In genomic region chr1:203153051-203153988, GRCh38 we compare ENCODE assay signal across 11 cellular contexts. TPM values are rescaled to one million over a fixed set of nuclear protein-coding genes. Genes with fewer than 3 reads are reported as not detected.
A peak's percentile ranks its signal among the peaks of the same experiment; 100 is the strongest.
DNase-seq lines count a peak whose midpoint lies in the region; ATAC-seq, FAIRE-seq and TF ChIP-seq lines count a peak whose summit lies in the region.
"Had no signal": no experiment of that assay in that cellular context is flagged by ENCODE, and none has a peak within 500 bp of the region (broad histone marks: within the 10 kb centered on the region; RNA-seq: fewer than 3 reads in every experiment).

No MANE protein-coding gene starts in this region.

- intact Hi-C loops in Calu3 (cut with micrococcal nuclease; ENCODE audit: unreplicated experiment) = no loop called here
- intact Hi-C loops in activated T-helper 1 cell treated with anti-CD3 and anti-CD28 coated beads, Interleukin-12 subunit alpha, Interleukin-12 subunit beta, Interleukin-2, Interleukin-4 antibody, amounts not matched to agents 30 ng/mL and 10 ng/mL and 1 ng/mL, durations not matched to agents 14 hours and 24 hours and 36 hours (cut with micrococcal nuclease) = no loop called here

- H3K4me3 ChIP-seq in HEK293 (ENCODE audit: low read depth, low read length) = no peak overlapping the region

- no peak for ATAC-seq in effector memory CD8-positive, alpha-beta T cell (replicated peaks)

- H3K27ac ChIP-seq in HEK293 (ENCODE audit: extremely low read depth, low read depth, low read length) = no peak overlapping the region; the same call in 1 of the 2 replicates
- H3K27ac ChIP-seq: KMS-11 had no signal

- CTCF ChIA-PET in HEK293 (lab: Yijun Ruan, JAX) (interaction anchor here (0.7 to 2.8 kb wide), 6 partner anchors 12 to 116 kb away, joined by 3 to 19 read pairs (median 6); partner anchors contain the start of gene ADORA1), Calu3 (lab: Charles Lee) (interaction anchor here (1.3 to 1.8 kb wide), 2 partner anchors 20 to 25 kb away, joined by 3 to 4 read pairs; partner anchors contain the start of gene ADORA1)

- peaks cover 9% of the 10 kb centered on the region; the same call in 1 of the 2 replicates for H3K4me1 ChIP-seq in HEK293 (ENCODE audit: control insufficient read depth, insufficient read depth, low read length)

- H3K9me3 ChIP-seq in HEK293 (ENCODE audit: control insufficient read depth, insufficient read depth, low read depth, low read length) = no peaks in the 10 kb centered on the region

- H3K4me3 Mint-ChIP-seq in Calu3 (ENCODE audit: low read depth, unreplicated experiment) = no peak overlapping the region
- H3K4me3 Mint-ChIP-seq in effector memory CD8-positive, alpha-beta T cell = no peak overlapping the region
- H3K4me3 Mint-ChIP-seq in activated T-helper 1 cell treated with anti-CD3 and anti-CD28 coated beads, Interleukin-12 subunit alpha, Interleukin-12 subunit beta, Interleukin-2, Interleukin-4 antibody, amounts not matched to agents 30 ng/mL and 10 ng/mL and 1 ng/mL, durations not matched to agents 14 hours and 24 hours and 36 hours = no peak overlapping the region

- no peaks in the 10 kb centered on the region for H3K36me3 ChIP-seq in HEK293 (ENCODE audit: control insufficient read depth in 2 of 2, insufficient read depth in 1 of 2, low read length in 2 of 2)

- FAIRE-seq in RCC 7860 (lab: Jason Lieb, UNC) = peak; percentile 93
- FAIRE-seq: islet of Langerhans had no signal

- no peaks in the 10 kb centered on the region for H3K36me3 Mint-ChIP-seq in Calu3 (ENCODE audit: insufficient read depth, unreplicated experiment)
- H3K36me3 Mint-ChIP-seq in effector memory CD8-positive, alpha-beta T cell (ENCODE audit: insufficient read depth) = no peaks in the 10 kb centered on the region
- H3K36me3 Mint-ChIP-seq in activated T-helper 1 cell treated with anti-CD3 and anti-CD28 coated beads, Interleukin-12 subunit alpha, Interleukin-12 subunit beta, Interleukin-2, Interleukin-4 antibody, amounts not matched to agents 30 ng/mL and 10 ng/mL and 1 ng/mL, durations not matched to agents 14 hours and 24 hours and 36 hours (ENCODE audit: low read depth) = no peaks in the 10 kb centered on the region

- BruUV-seq in Calu3 (replicated peaks; lab: Mats Ljungman, UMichigan) = no TSS peak

- POLR2A ChIA-PET in HEK293 (lab: Yijun Ruan, JAX) = interaction anchor here (1.0 to 1.5 kb wide), 2 partner anchors 20 to 25 kb away, joined by 4 read pairs; no protein-coding TSS in a partner anchor

- no peak overlapping the region for H3K27ac Mint-ChIP-seq in Calu3 (ENCODE audit: unreplicated experiment)
- H3K27ac Mint-ChIP-seq in effector memory CD8-positive, alpha-beta T cell = no peak overlapping the region
- no peak overlapping the region for H3K27ac Mint-ChIP-seq in activated T-helper 1 cell treated with anti-CD3 and anti-CD28 coated beads, Interleukin-12 subunit alpha, Interleukin-12 subunit beta, Interleukin-2, Interleukin-4 antibody, amounts not matched to agents 30 ng/mL and 10 ng/mL and 1 ng/mL, durations not matched to agents 14 hours and 24 hours and 36 hours

- peaks cover 13% of the 10 kb centered on the region for H3K4me1 Mint-ChIP-seq in Calu3 (ENCODE audit: low read depth, unreplicated experiment)
- H3K4me1 Mint-ChIP-seq in effector memory CD8-positive, alpha-beta T cell (ENCODE audit: low read depth in 2 of 2) = no peaks in the 10 kb centered on the region
- H3K4me1 Mint-ChIP-seq in activated T-helper 1 cell treated with anti-CD3 and anti-CD28 coated beads, Interleukin-12 subunit alpha, Interleukin-12 subunit beta, Interleukin-2, Interleukin-4 antibody, amounts not matched to agents 30 ng/mL and 10 ng/mL and 1 ng/mL, durations not matched to agents 14 hours and 24 hours and 36 hours (ENCODE audit: low read depth) = no peaks in the 10 kb centered on the region

- TF ChIP-seq CTCF in HEK293 (tag by site-specific recombination; IDR thresholded peaks at IDR 0.05) = no peak
- TF ChIP-seq CTCF in Calu3 (IDR thresholded peaks at IDR 0.05; ENCODE audit: unreplicated experiment) = no peak

- peaks cover 5% of the 10 kb centered on the region for H3K9me3 Mint-ChIP-seq in Calu3 (ENCODE audit: low read depth, unreplicated experiment)
- no peaks in the 10 kb centered on the region for H3K9me3 Mint-ChIP-seq in effector memory CD8-positive, alpha-beta T cell
- H3K9me3 Mint-ChIP-seq in activated T-helper 1 cell treated with anti-CD3 and anti-CD28 coated beads, Interleukin-12 subunit alpha, Interleukin-12 subunit beta, Interleukin-2, Interleukin-4 antibody, amounts not matched to agents 30 ng/mL and 10 ng/mL and 1 ng/mL, durations not matched to agents 14 hours and 24 hours and 36 hours = no peaks in the 10 kb centered on the region

- DNase-seq in RCC 7860 (ENCODE audit: low spot score) (peak; percentile 75), glomerular visceral epithelial cell (ENCODE audit: extremely low spot score) (peak; percentile 75), renal cortical epithelial cell (ENCODE audit: low read depth) (peak; percentile 57), Calu3 (no peak), iPS-NIHi11 (ENCODE audit: low spot score) (no peak)
- no peak for DNase-seq in effector memory CD8-positive, alpha-beta T cell
- DNase-seq in activated T-helper 1 cell treated with anti-CD3 and anti-CD28 coated beads, Interleukin-12 subunit alpha, Interleukin-12 subunit beta, Interleukin-2, Interleukin-4 antibody, amounts not matched to agents 30 ng/mL and 10 ng/mL and 1 ng/mL, durations not matched to agents 14 hours and 24 hours and 36 hours (ENCODE audit: low spot score) = no peak
- DNase-seq: NCI-H82 had no signal

- peaks cover 54% of the 10 kb centered on the region for H3K27me3 Mint-ChIP-seq in Calu3 (ENCODE audit: unreplicated experiment)
- peaks cover 31 to 70% of the 10 kb centered on the region in 2 donors for H3K27me3 Mint-ChIP-seq in effector memory CD8-positive, alpha-beta T cell
- H3K27me3 Mint-ChIP-seq in activated T-helper 1 cell treated with anti-CD3 and anti-CD28 coated beads, Interleukin-12 subunit alpha, Interleukin-12 subunit beta, Interleukin-2, Interleukin-4 antibody, amounts not matched to agents 30 ng/mL and 10 ng/mL and 1 ng/mL, durations not matched to agents 14 hours and 24 hours and 36 hours (ENCODE audit: insufficient read depth) = peaks cover 3% of the 10 kb centered on the region

TF ChIP-seq in HEK293, 187 proteins besides CTCF, POLR2A, EP300 and RAD21 (continues in another document):
- peak; percentile 41 for TF ChIP-seq HIC1 (tag by site-specific recombination; IDR thresholded peaks at IDR 0.05)
- TF ChIP-seq PRDM1 (tag by site-specific recombination; IDR thresholded peaks at IDR 0.05) = no peak
- TF ChIP-seq FEZF1 (tag by site-specific recombination; IDR thresholded peaks at IDR 0.05) = no peak
- peak; percentile 50; the same call in 1 of the 2 replicates for TF ChIP-seq WT1 (tag by site-specific recombination; IDR thresholded peaks at IDR 0.05)
- TF ChIP-seq ZBTB8A (tag by site-specific recombination; IDR thresholded peaks at IDR 0.05) = peak; percentile 52
- peak; percentile 71 for TF ChIP-seq ZNF423 (tag by site-specific recombination; IDR thresholded peaks at IDR 0.05)
- TF ChIP-seq OSR2 (tag by site-specific recombination; IDR thresholded peaks at IDR 0.05) = peak; percentile 38; the same call in 1 of the 2 replicates
- TF ChIP-seq GLIS1 (tag by site-specific recombination; IDR thresholded peaks at IDR 0.05) = peak; percentile 61
- 0 out of 2 replicates have a peak, but pooled peaks have one; percentile 9 for TF ChIP-seq IKZF3 (tag by site-specific recombination; IDR thresholded peaks at IDR 0.05)
- TF ChIP-seq KLF17 (tag by site-specific recombination; IDR thresholded peaks at IDR 0.05) = peak; percentile 28; the same call in 1 of the 2 replicates
- TF ChIP-seq SCRT2 (tag by site-specific recombination; IDR thresholded peaks at IDR 0.05) = 0 out of 2 replicates have a peak, but pooled peaks have one; percentile 25

RNA-seq across cellular contexts. Expression of gene MYBPH, which starts 22.3 kb away (rescaled TPM):
- total RNA-seq in renal cortical epithelial cell = not detected in 2 replicates
- not detected in 2 replicates for total RNA-seq in Calu3 (2022)
- not detected in 2 replicates for total RNA-seq in activated T-helper 1 cell treated with anti-CD3 and anti-CD28 coated beads, Interleukin-12 subunit alpha, Interleukin-12 subunit beta, Interleukin-2, Interleukin-4 antibody, amounts not matched to agents 30 ng/mL and 10 ng/mL and 1 ng/mL, durations not matched to agents 14 hours and 24 hours and 36 hours

RNA-seq across cellular contexts. Expression of gene ADORA1, which starts 25.8 kb away (rescaled TPM):
- total RNA-seq in renal cortical epithelial cell (4.2 and 54.7 TPM in 2 replicates), Calu3 (2022) (1.5 and 1.7 TPM in 2 replicates)
- total RNA-seq in activated T-helper 1 cell treated with anti-CD3 and anti-CD28 coated beads, Interleukin-12 subunit alpha, Interleukin-12 subunit beta, Interleukin-2, Interleukin-4 antibody, amounts not matched to agents 30 ng/mL and 10 ng/mL and 1 ng/mL, durations not matched to agents 14 hours and 24 hours and 36 hours = not detected in 2 replicates

RNA-seq across cellular contexts. Expression of gene CHI3L1, which starts 33.2 kb away (rescaled TPM):
- total RNA-seq in renal cortical epithelial cell (0.10 and 0.69 TPM in 2 replicates), Calu3 (2022) (not detected in 2 replicates)
- total RNA-seq in activated T-helper 1 cell treated with anti-CD3 and anti-CD28 coated beads, Interleukin-12 subunit alpha, Interleukin-12 subunit beta, Interleukin-2, Interleukin-4 antibody, amounts not matched to agents 30 ng/mL and 10 ng/mL and 1 ng/mL, durations not matched to agents 14 hours and 24 hours and 36 hours = not detected in 2 replicates

Comparison
In these comparisons a context has a peak if more than half of its experiments do, and no peak if none do; other contexts are left out.
1. DNase-seq: peak in RCC 7860 (single experiment), glomerular visceral epithelial cell (single experiment) and renal cortical epithelial cell (single experiment); none in Calu3 (single experiment), effector memory CD8-positive, alpha-beta T cell (0 of 3), iPS-NIHi11 (single experiment) and activated T-helper 1 cell treated with anti-CD3 and anti-CD28 coated beads, Interleukin-12 subunit alpha, Interleukin-12 subunit beta, Interleukin-2, Interleukin-4 antibody, amounts not matched to agents 30 ng/mL and 10 ng/mL and 1 ng/mL, durations not matched to agents 14 hours and 24 hours and 36 hours (single experiment).